ENCODE assay signal across 8 cellular contexts in the genomic region with DNA sequence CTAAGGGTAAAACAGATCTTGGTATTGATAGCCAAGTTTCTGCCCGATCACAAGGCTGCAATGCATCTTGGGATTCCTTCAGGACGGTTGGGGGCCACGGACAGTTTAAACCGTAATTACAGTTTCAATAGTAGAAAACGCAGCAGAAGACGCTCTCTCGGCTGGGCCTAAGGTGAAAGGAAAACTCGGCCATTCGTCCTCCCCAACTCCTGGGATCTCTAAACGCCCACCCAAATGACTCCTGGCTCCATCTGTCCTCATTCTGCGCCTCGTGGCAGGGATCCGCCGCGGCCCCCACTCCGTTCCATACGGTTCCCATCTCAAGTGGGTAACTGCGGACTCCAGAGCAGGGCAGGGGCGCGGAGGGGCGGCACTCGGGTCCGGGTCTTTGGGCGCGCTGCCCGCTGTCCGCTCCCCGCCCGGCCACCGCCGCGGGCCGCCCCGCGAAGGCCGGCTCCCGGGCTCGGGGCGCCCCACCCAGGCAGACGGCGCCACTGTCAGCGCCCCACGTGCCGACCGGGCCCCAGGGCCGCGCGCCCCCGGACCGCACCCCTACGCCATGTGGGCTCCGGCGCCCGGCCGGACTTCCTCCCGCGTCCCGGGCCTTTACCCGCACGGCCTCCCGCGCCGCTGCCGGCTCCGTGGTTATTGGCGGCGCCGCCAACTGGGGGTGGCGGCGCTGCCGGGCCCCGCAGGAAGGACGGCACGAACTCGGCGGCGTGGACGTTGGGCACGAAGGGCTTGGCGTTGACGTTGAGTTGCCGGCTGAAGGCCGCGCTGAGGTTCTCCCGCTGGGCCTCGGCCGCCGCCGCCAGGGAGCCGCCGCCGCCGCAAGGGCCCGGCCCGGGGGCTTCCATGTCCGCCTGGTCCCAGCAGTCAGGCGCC. TPM values are rescaled to one million over a fixed set of nuclear protein-coding genes. Genes with fewer than 3 reads are reported as not detected.
A peak's percentile ranks its signal among the peaks of the same experiment; 100 is the strongest.
DNase-seq lines count a peak whose midpoint lies in the region; ATAC-seq, FAIRE-seq and TF ChIP-seq lines count a peak whose summit lies in the region.

No MANE protein-coding gene starts in this region.

- TF ChIP-seq RAD21 in SK-N-SH (IDR thresholded peaks at IDR 0.05; ENCODE audit: low read length), result no peak

- H3K4me1 ChIP-seq in SK-N-SH (ENCODE audit: control insufficient read depth in 1 of 2, insufficient read depth in 2 of 2, low read depth in 1 of 2, low read length in 1 of 2), result peaks cover 19 to 31% of the 10 kb centered on the region in 2 experiments

- peaks cover 48% of the 10 kb centered on the region for H4K20me1 ChIP-seq in SK-N-SH (ENCODE audit: insufficient read depth)

- DNase-seq in SK-N-SH (peak; percentile 74), OCI-M1 (lab: John Stamatoyannopoulos, UW) (peak; percentile 78), head of caudate nucleus (peak in 37 of 42 donors; percentile 6 to 64 (median 31)), osteocyte (ENCODE audit: extremely low spot score, unreplicated experiment) (no peak), urothelium cell line (ENCODE audit: low spot score) (peak; percentile 35)
- peak; percentile 58 for DNase-seq in activated naive CD4-positive, alpha-beta T cell treated with anti-CD3 and anti-CD28 coated beads, Interleukin-2, amount 10 ng/mL, durations not matched to agents 7 days and 5 days

- ATAC-seq in SK-N-SH treated with all-trans-retinoic acid at 6 μM for 48 hours (no peak), HG02973 (IDR thresholded peaks at IDR 0.05; ENCODE audit: unreplicated experiment) (peak; percentile 34)

- WGBS in SK-N-SH (ENCODE audit: low lambda C conversion rate), result under 1% methylated on average over 26 of the region's 97 CpGs

- peak overlapping the region; percentile 92 for H3K4me3 Mint-ChIP-seq in activated naive CD4-positive, alpha-beta T cell treated with anti-CD3 and anti-CD28 coated beads, Interleukin-2, amount 10 ng/mL, durations not matched to agents 7 days and 5 days
- peak overlapping the region; percentile 89 for H3K4me3 Mint-ChIP-seq in osteocyte (ENCODE audit: unreplicated experiment)

- no peaks in the 10 kb centered on the region for H3K9me3 ChIP-seq in SK-N-SH

- POLR2A ChIA-PET in SK-N-SH (lab: Yijun Ruan, JAX), result interaction anchor here (0.6 to 1.1 kb wide), 3 partner anchors 50 to 64 kb away, joined by 3 read pairs; a partner anchor contains a TSS

- H3K9me3 Mint-ChIP-seq in activated naive CD4-positive, alpha-beta T cell treated with anti-CD3 and anti-CD28 coated beads, Interleukin-2, amount 10 ng/mL, durations not matched to agents 7 days and 5 days, result no peaks in the 10 kb centered on the region
- H3K9me3 Mint-ChIP-seq in osteocyte (ENCODE audit: unreplicated experiment), result no peaks in the 10 kb centered on the region

- TF ChIP-seq CTCF in SK-N-SH (IDR thresholded peaks at IDR 0.05), result no peak
- peak; percentile 5 for TF ChIP-seq CTCF in osteocyte (IDR thresholded peaks at IDR 0.05)

- no peak for TF ChIP-seq EP300 in SK-N-SH (IDR thresholded peaks at IDR 0.05; ENCODE audit: borderline replicate concordance in 1 of 2, low read depth in 1 of 2, low read length in 1 of 2)

- H3K36me3 ChIP-seq in SK-N-SH (replicated peaks in 1 of 2; ENCODE audit: control insufficient read depth in 1 of 2, insufficient read depth in 2 of 2, low read length in 1 of 2), result peaks cover 0 to 6% of the 10 kb centered on the region in 2 experiments

- H3K9me2 ChIP-seq in SK-N-SH, result no peaks in the 10 kb centered on the region

- peak overlapping the region; percentile 48; the same call in 1 of the 2 replicates for H2AFZ ChIP-seq in SK-N-SH (ENCODE audit: low read depth)

- no peaks in the 10 kb centered on the region for H3K27me3 ChIP-seq in SK-N-SH (ENCODE audit: insufficient read depth)

- H3F3A ChIP-seq in SK-N-SH (replicated peaks; ENCODE audit: insufficient read depth), result peaks cover 13% of the 10 kb centered on the region

- peak overlapping the region; percentile 96 for H3K27ac Mint-ChIP-seq in activated naive CD4-positive, alpha-beta T cell treated with anti-CD3 and anti-CD28 coated beads, Interleukin-2, amount 10 ng/mL, durations not matched to agents 7 days and 5 days
- peak overlapping the region; percentile 87 for H3K27ac Mint-ChIP-seq in osteocyte (ENCODE audit: unreplicated experiment)

- peak overlapping the region; percentile 66 to 89 for H3K4me3 ChIP-seq in SK-N-SH (ENCODE audit: low read depth in 2 of 2, low read length in 1 of 2)

- H3K27me3 Mint-ChIP-seq in activated naive CD4-positive, alpha-beta T cell treated with anti-CD3 and anti-CD28 coated beads, Interleukin-2, amount 10 ng/mL, durations not matched to agents 7 days and 5 days, result peaks cover 10% of the 10 kb centered on the region
- peaks cover 5% of the 10 kb centered on the region for H3K27me3 Mint-ChIP-seq in osteocyte (ENCODE audit: unreplicated experiment)

- H3K4me2 ChIP-seq in SK-N-SH, result peak overlapping the region; percentile 85

- peaks cover 56% of the 10 kb centered on the region for H3K79me2 ChIP-seq in SK-N-SH (ENCODE audit: insufficient read depth)

- H3K4me1 Mint-ChIP-seq in activated naive CD4-positive, alpha-beta T cell treated with anti-CD3 and anti-CD28 coated beads, Interleukin-2, amount 10 ng/mL, durations not matched to agents 7 days and 5 days, result peaks cover 42% of the 10 kb centered on the region
- peaks cover 38% of the 10 kb centered on the region for H3K4me1 Mint-ChIP-seq in osteocyte (ENCODE audit: unreplicated experiment)

- H3K27ac ChIP-seq in SK-N-SH (ENCODE audit: low read depth in 2 of 2, low read length in 1 of 2), result peak overlapping the region; percentile 76 to 85; a peak in 3 of 4 replicates

- CTCF ChIA-PET in SK-N-SH (lab: Yijun Ruan, JAX), result interaction anchor here (0.9 kb wide), 1 partner anchor 153 kb away, joined by 4 read pairs; no protein-coding TSS in a partner anchor
- CTCF ChIA-PET in activated naive CD4-positive, alpha-beta T cell treated with anti-CD3 and anti-CD28 coated beads, Interleukin-2, amount 10 ng/mL, durations not matched to agents 7 days and 5 days (lab: Charles Lee), result no interaction called here

- peak overlapping the region; percentile 80 for H3K9ac ChIP-seq in SK-N-SH

- intact Hi-C loops in head of caudate nucleus (cut with DNase I), result loop anchor here (5.0 to 10.0 kb wide), 3 partner anchors 63 to 973 kb away; a partner anchor contains a TSS

- FAIRE-seq in urothelium cell line (lab: Jason Lieb, UNC), result no peak

- peaks cover 15% of the 10 kb centered on the region for H3K36me3 Mint-ChIP-seq in activated naive CD4-positive, alpha-beta T cell treated with anti-CD3 and anti-CD28 coated beads, Interleukin-2, amount 10 ng/mL, durations not matched to agents 7 days and 5 days
- H3K36me3 Mint-ChIP-seq in osteocyte (ENCODE audit: unreplicated experiment), result no peaks in the 10 kb centered on the region

TF ChIP-seq in SK-N-SH, 30 proteins besides CTCF, POLR2A, EP300 and RAD21:
- TF ChIP-seq, protein P1, sequence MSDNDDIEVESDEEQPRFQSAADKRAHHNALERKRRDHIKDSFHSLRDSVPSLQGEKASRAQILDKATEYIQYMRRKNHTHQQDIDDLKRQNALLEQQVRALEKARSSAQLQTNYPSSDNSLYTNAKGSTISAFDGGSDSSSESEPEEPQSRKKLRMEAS (IDR thresholded peaks at IDR 0.05; ENCODE audit: low read depth), result 0 out of 2 replicates have a peak, but pooled peaks have one; percentile 7
- no peak for TF ChIP-seq MEF2A (IDR thresholded peaks at IDR 0.05; ENCODE audit: borderline replicate concordance, low read depth)

TF ChIP-seq in SK-N-SH treated with all-trans-retinoic acid at 6 μM for 48 hours, 23 proteins besides CTCF, POLR2A, EP300 and RAD21 (continues in another document):
- TF ChIP-seq, protein P2, sequence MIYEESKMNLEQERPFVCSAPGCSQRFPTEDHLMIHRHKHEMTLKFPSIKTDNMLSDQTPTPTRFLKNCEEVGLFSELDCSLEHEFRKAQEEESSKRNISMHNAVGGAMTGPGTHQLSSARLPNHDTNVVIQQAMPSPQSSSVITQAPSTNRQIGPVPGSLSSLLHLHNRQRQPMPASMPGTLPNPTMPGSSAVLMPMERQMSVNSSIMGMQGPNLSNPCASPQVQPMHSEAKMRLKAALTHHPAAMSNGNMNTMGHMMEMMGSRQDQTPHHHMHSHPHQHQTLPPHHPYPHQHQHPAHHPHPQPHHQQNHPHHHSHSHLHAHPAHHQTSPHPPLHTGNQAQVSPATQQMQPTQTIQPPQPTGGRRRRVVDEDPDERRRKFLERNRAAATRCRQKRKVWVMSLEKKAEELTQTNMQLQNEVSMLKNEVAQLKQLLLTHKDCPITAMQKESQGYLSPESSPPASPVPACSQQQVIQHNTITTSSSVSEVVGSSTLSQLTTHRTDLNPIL (CRISPR knock-in tag; IDR thresholded peaks at IDR 0.05; ENCODE audit: low read depth), result no peak
- TF ChIP-seq ARNTL (CRISPR knock-in tag; IDR thresholded peaks at IDR 0.05; ENCODE audit: borderline replicate concordance, low read depth), result no peak
- TF ChIP-seq GLIS3 (CRISPR knock-in tag; IDR thresholded peaks at IDR 0.05), result no peak

RNA-seq across cellular contexts. Expression of a gene that starts 0.8 kb away (rescaled TPM):
- 41.5 and 45.7 TPM in 2 replicates for polyA plus RNA-seq in SK-N-SH (2012; rRNA removed)
- polyA plus RNA-seq in SK-N-SH (2012; cell fraction: cytosol; rRNA removed), result 58.4 and 75.8 TPM in 2 replicates
- 24.2 and 54.7 TPM in 2 replicates for polyA plus RNA-seq in SK-N-SH (2012; cell fraction: nucleus; rRNA removed)
- total RNA-seq in osteocyte, result 87.9 and 91.3 TPM in 2 replicates

RNA-seq across cellular contexts. Expression of a gene that starts 26.8 kb away (rescaled TPM):
- 4.7 and 9.3 TPM in 2 replicates for polyA plus RNA-seq in SK-N-SH (2012; rRNA removed)
- 4.2 TPM in 2 replicates for polyA plus RNA-seq in SK-N-SH (2012; cell fraction: cytosol; rRNA removed)
- polyA plus RNA-seq in SK-N-SH (2012; cell fraction: nucleus; rRNA removed), result 42.2 and 85.3 TPM in 2 replicates
- total RNA-seq in osteocyte, result 14.0 and 19.7 TPM in 2 replicates

RNA-seq across cellular contexts. Expression of a gene that starts 50.0 kb away (rescaled TPM):
- polyA plus RNA-seq in SK-N-SH (2012; rRNA removed), result 0.08 TPM in 1 of 2 replicates, not detected in the other
- polyA plus RNA-seq in SK-N-SH (2012; cell fraction: cytosol; rRNA removed), result 0.08 TPM in 1 of 2 replicates, not detected in the other
- polyA plus RNA-seq in SK-N-SH (2012; cell fraction: nucleus; rRNA removed), result 0.13 and 0.23 TPM in 2 replicates
- not detected in 2 replicates for total RNA-seq in osteocyte
